Comparison of ENCODE assay signal across 21 cellular contexts in genomic region chr3:147630921-147631320, GRCh38.
"Had no signal": no experiment of that assay in that cellular context is flagged by ENCODE, and none has a peak within 500 bp of the region (broad histone marks: within the 10 kb centered on the region; RNA-seq: fewer than 3 reads in every experiment).

No MANE protein-coding gene starts in this region.

- ATAC-seq: activated CD4-positive, CD25-positive, alpha-beta regulatory T cell treated with anti-CD3 and anti-CD28 coated beads, Interleukin-2, amount 50 U/mL, for 24 hours; esophagus mucosa; foreskin keratinocyte; heart right ventricle; naive thymus-derived CD4-positive, alpha-beta T cell; right cardiac atrium had no signal

- DNase-seq: activated CD4-positive, alpha-beta T cell treated with anti-CD3 and anti-CD28 coated beads for 48 hours; activated CD4-positive, alpha-beta T cell treated with anti-CD3 and anti-CD28 coated beads, Interleukin-2, amount 50 U/mL, for 48 hours; activated CD8-positive, alpha-beta memory T cell treated with anti-CD3 and anti-CD28 coated beads for 24 hours; activated effector memory CD4-positive, alpha-beta T cell treated with anti-CD3 and anti-CD28 coated beads, Interleukin-2, amount 50 U/mL, for 16 hours; activated naive CD4-positive, alpha-beta T cell treated with anti-CD3 and anti-CD28 coated beads for 36 hours; activated naive CD8-positive, alpha-beta T cell treated with anti-CD3 and anti-CD28 coated beads for 36 hours; caudate nucleus; endodermal cell; foreskin keratinocyte; heart right ventricle; midbrain; naive thymus-derived CD4-positive, alpha-beta T cell; occipital lobe; right cardiac atrium; stimulated activated CD4-positive, alpha-beta T cell treated with anti-CD3 and anti-CD28 coated beads, Interleukin-2, amount 100 ng/mL, for 48 hours; stimulated activated naive CD4-positive, alpha-beta T cell treated with Interleukin-2 at 50 U/mL for 16 hours; testis; transverse colon; WERI-Rb-1 had no signal
